ENCODE assay signal across 11 cellular contexts in genomic region chr14:25090716-25091454, GRCh38. TPM values are rescaled to one million over a fixed set of nuclear protein-coding genes. Genes with fewer than 3 reads are reported as not detected.
DNase-seq lines count a peak whose midpoint lies in the region; TF ChIP-seq lines count a peak whose summit lies in the region.
"Had no signal": no experiment of that assay in that cellular context is flagged by ENCODE, and none has a peak within 500 bp of the region (broad histone marks: within the 10 kb centered on the region; RNA-seq: fewer than 3 reads in every experiment).

No MANE protein-coding gene starts in this region.

- H3K27me3 ChIP-seq in HUES48 (ENCODE audit: control insufficient read depth, insufficient read depth, low read length), result no peaks in the 10 kb centered on the region
- no peaks in the 10 kb centered on the region for H3K27me3 ChIP-seq in mucosa of rectum (ENCODE audit: control insufficient read depth in 2 of 2, insufficient read depth in 2 of 2, low read length in 2 of 2)
- no peaks in the 10 kb centered on the region for H3K27me3 ChIP-seq in H7 (ENCODE audit: control insufficient read depth, insufficient read depth, low read length)
- H3K27me3 ChIP-seq: upper lobe of left lung had no signal

- H3K27ac ChIP-seq in HUES48 (ENCODE audit: low read depth, low read length) (peak overlapping the region; percentile 61), mucosa of rectum (ENCODE audit: low read depth in 2 of 2, low read length in 2 of 2) (peak overlapping the region; percentile 17 to 50)
- H3K27ac ChIP-seq: upper lobe of left lung had no signal

- H3K36me3 ChIP-seq in HUES48 (ENCODE audit: control insufficient read depth, insufficient read depth, low read length) (no peaks in the 10 kb centered on the region), mucosa of rectum (ENCODE audit: control insufficient read depth in 2 of 2, insufficient read depth in 2 of 2, low read length in 2 of 2) (no peaks in the 10 kb centered on the region), H7 (replicated peaks; ENCODE audit: control insufficient read depth, insufficient read depth, low read length) (no peaks in the 10 kb centered on the region)
- H3K36me3 ChIP-seq: upper lobe of left lung had no signal

- H3K4me3 ChIP-seq in HUES48 (ENCODE audit: low read depth, low read length) (no peak overlapping the region), epithelial cell of esophagus (ENCODE audit: low read length) (no peak overlapping the region), mucosa of rectum (ENCODE audit: low read length in 2 of 2) (no peak overlapping the region), H7 (ENCODE audit: insufficient read depth, low read depth, low read length) (no peak overlapping the region)
- H3K4me3 ChIP-seq: upper lobe of left lung had no signal

- DNase-seq in AG08396 (ENCODE audit: low spot score) (peak; percentile 45), epithelial cell of esophagus (ENCODE audit: low read depth) (peak; percentile 69), SKM-1 treated with dmso at 0.1 percent for 144 hours (lab: John Stamatoyannopoulos, UW; ENCODE audit: unreplicated experiment) (no peak), H7 (no peak), NCI-H1417 treated with DMSO at 0.1 percent for 48 hours (lab: John Stamatoyannopoulos, UW) (no peak)
- DNase-seq in activated effector memory CD4-positive, alpha-beta T cell treated with anti-CD3 and anti-CD28 coated beads, Interleukin-2, amount 50 U/mL, for 16 hours, result no peak
- DNase-seq: foreskin melanocyte, NCI-H1105, upper lobe of left lung had no signal

- TF ChIP-seq CTCF in epithelial cell of esophagus (IDR thresholded peaks at IDR 0.05; ENCODE audit: insufficient read depth, low read depth, low read length, missing control alignments), result no peak

- H3K9me3 ChIP-seq in HUES48 (ENCODE audit: control insufficient read depth, insufficient read depth, low read length) (no peaks in the 10 kb centered on the region), mucosa of rectum (ENCODE audit: control insufficient read depth in 2 of 2, low read length in 2 of 2) (no peaks in the 10 kb centered on the region)
- H3K9me3 ChIP-seq: upper lobe of left lung had no signal

- H3K4me1 ChIP-seq in HUES48 (ENCODE audit: control insufficient read depth, insufficient read depth, low read length) (peaks cover 23% of the 10 kb centered on the region; the same call in 1 of the 2 replicates), mucosa of rectum (ENCODE audit: control insufficient read depth in 2 of 2, insufficient read depth in 2 of 2, low read length in 2 of 2) (peaks cover 0 to 8% of the 10 kb centered on the region in 2 donors)
- H3K4me1 ChIP-seq: upper lobe of left lung had no signal

- no peak overlapping the region for H3K9ac ChIP-seq in HUES48 (ENCODE audit: low read depth, low read length)
- no peak overlapping the region for H3K9ac ChIP-seq in mucosa of rectum (ENCODE audit: low read depth in 1 of 2, low read length in 2 of 2)

RNA-seq across cellular contexts. Expression of gene STXBP6, which starts 40.9 kb away (rescaled TPM):
- 1.0 and 1.2 TPM in 2 replicates for total RNA-seq in H7 (2014; rRNA removed; shearing (Covaris generic))

Comparison
In these comparisons a context has a peak if more than half of its experiments do, and no peak if none do; other contexts are left out.
1. DNase-seq: peak in AG08396 (single experiment) and epithelial cell of esophagus (single experiment); none in activated effector memory CD4-positive, alpha-beta T cell treated with anti-CD3 and anti-CD28 coated beads, Interleukin-2, amount 50 U/mL, for 16 hours (single experiment), SKM-1 treated with dmso at 0.1 percent for 144 hours (single experiment), H7 (single experiment) and NCI-H1417 treated with DMSO at 0.1 percent for 48 hours (single experiment).